In the genomic region with DNA sequence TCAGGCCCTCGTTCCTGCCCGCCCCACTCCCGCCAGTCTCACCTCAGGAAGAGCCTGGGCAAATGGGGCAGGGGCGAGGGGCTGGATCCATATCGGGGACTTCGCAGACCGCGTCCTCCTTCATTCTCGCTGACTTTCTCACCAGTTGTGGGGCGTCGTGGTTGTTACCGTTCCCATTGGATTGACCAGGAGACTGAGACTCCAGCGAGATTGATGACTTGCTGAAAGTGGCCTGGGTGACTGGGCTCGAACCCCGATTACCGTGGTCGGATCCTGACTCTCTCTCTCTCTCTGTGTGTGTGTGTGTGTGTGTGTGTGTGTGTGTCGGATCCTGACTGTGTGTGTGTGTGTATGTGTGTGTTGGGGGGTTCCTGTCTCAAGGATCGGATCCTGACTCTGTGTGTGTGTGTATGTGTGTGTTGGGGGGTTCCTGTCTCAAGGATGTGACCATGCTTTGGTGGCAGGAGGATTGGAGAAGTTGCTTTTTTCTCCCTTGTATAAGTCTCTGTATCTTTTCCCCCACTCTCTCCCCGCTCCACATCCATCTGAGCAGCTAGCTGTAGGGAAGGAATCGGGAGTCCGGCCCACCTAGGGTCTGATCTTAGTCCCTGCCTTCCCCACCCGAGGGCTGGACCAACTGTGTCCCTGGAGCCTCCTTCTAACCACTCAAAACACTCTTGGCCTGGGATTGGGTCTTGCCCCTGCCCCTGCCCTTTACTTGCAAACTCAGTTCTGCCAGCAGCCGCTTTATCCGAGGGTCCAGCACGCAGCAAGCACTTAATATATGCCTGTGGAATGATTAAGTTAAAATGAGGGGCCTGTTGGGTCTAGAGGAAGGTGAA, we compare ENCODE assay signal across 1 cellular context.
TF ChIP-seq lines count a peak whose summit lies in the region.

No MANE protein-coding gene starts in this region.

TF ChIP-seq in K562, 482 proteins besides CTCF, POLR2A, EP300 and RAD21 (continued from another document and continues in another):
- TF ChIP-seq, protein P1, sequence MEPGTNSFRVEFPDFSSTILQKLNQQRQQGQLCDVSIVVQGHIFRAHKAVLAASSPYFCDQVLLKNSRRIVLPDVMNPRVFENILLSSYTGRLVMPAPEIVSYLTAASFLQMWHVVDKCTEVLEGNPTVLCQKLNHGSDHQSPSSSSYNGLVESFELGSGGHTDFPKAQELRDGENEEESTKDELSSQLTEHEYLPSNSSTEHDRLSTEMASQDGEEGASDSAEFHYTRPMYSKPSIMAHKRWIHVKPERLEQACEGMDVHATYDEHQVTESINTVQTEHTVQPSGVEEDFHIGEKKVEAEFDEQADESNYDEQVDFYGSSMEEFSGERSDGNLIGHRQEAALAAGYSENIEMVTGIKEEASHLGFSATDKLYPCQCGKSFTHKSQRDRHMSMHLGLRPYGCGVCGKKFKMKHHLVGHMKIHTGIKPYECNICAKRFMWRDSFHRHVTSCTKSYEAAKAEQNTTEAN (CRISPR knock-in tag; IDR thresholded peaks at IDR 0.05), result 0 out of 2 replicates have a peak, but pooled peaks have one; percentile 27
- no peak for TF ChIP-seq NR3C1 (CRISPR knock-in tag; IDR thresholded peaks at IDR 0.05)
- TF ChIP-seq, protein P2, sequence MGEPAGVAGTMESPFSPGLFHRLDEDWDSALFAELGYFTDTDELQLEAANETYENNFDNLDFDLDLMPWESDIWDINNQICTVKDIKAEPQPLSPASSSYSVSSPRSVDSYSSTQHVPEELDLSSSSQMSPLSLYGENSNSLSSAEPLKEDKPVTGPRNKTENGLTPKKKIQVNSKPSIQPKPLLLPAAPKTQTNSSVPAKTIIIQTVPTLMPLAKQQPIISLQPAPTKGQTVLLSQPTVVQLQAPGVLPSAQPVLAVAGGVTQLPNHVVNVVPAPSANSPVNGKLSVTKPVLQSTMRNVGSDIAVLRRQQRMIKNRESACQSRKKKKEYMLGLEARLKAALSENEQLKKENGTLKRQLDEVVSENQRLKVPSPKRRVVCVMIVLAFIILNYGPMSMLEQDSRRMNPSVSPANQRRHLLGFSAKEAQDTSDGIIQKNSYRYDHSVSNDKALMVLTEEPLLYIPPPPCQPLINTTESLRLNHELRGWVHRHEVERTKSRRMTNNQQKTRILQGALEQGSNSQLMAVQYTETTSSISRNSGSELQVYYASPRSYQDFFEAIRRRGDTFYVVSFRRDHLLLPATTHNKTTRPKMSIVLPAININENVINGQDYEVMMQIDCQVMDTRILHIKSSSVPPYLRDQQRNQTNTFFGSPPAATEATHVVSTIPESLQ (CRISPR knock-in tag; IDR thresholded peaks at IDR 0.05), result no peak
- TF ChIP-seq ZNF146 (CRISPR knock-in tag; IDR thresholded peaks at IDR 0.05; ENCODE audit: unreplicated experiment), result no peak
- TF ChIP-seq, protein P3, sequence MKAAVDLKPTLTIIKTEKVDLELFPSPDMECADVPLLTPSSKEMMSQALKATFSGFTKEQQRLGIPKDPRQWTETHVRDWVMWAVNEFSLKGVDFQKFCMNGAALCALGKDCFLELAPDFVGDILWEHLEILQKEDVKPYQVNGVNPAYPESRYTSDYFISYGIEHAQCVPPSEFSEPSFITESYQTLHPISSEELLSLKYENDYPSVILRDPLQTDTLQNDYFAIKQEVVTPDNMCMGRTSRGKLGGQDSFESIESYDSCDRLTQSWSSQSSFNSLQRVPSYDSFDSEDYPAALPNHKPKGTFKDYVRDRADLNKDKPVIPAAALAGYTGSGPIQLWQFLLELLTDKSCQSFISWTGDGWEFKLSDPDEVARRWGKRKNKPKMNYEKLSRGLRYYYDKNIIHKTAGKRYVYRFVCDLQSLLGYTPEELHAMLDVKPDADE (conservative IDR thresholded peaks at IDR 0.05; ENCODE audit: control insufficient read depth, low read depth, low read length), result no peak
- no peak for TF ChIP-seq ZNF324 (CRISPR knock-in tag; IDR thresholded peaks at IDR 0.05)
- TF ChIP-seq, protein P4, sequence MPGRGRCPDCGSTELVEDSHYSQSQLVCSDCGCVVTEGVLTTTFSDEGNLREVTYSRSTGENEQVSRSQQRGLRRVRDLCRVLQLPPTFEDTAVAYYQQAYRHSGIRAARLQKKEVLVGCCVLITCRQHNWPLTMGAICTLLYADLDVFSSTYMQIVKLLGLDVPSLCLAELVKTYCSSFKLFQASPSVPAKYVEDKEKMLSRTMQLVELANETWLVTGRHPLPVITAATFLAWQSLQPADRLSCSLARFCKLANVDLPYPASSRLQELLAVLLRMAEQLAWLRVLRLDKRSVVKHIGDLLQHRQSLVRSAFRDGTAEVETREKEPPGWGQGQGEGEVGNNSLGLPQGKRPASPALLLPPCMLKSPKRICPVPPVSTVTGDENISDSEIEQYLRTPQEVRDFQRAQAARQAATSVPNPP (IDR thresholded peaks at IDR 0.05; ENCODE audit: borderline replicate concordance, insufficient read depth, insufficient read length), result no peak
- TF ChIP-seq BCOR (IDR thresholded peaks at IDR 0.05), result peak; percentile 98
- TF ChIP-seq SMARCE1 (IDR thresholded peaks at IDR 0.05), result peak; percentile 56; the same call in 1 of the 2 replicates
- no peak; the same call in 1 of the 2 replicates for TF ChIP-seq TRIM28 (IDR thresholded peaks at IDR 0.05)
- TF ChIP-seq FOXA3 (CRISPR knock-in tag; conservative IDR thresholded peaks at IDR 0.05 in 1 of 2, IDR thresholded peaks at IDR 0.05 in 1 of 2), result no peak
- TF ChIP-seq HDAC1 (IDR thresholded peaks at IDR 0.05), result peak in 1 of 2 experiments; percentile 74; a peak in 2 of 4 replicates
- peak; percentile 96 for TF ChIP-seq SMARCA5 (IDR thresholded peaks at IDR 0.05)
- no peak for TF ChIP-seq ESRRA (IDR thresholded peaks at IDR 0.05; ENCODE audit: borderline replicate concordance, low read depth)
- no peak for TF ChIP-seq MTA3 (IDR thresholded peaks at IDR 0.05; ENCODE audit: borderline replicate concordance)
- TF ChIP-seq, protein P5, sequence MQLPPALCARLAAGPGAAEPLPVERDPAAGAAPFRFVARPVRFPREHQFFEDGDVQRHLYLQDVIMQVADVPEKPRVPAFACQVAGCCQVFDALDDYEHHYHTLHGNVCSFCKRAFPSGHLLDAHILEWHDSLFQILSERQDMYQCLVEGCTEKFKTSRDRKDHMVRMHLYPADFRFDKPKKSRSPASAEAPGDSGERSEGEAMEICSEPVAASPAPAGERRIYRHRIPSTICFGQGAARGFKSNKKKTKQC (CRISPR knock-in tag; IDR thresholded peaks at IDR 0.05), result no peak
- no peak for TF ChIP-seq SAFB (IDR thresholded peaks at IDR 0.05; ENCODE audit: borderline replicate concordance, low read depth, low read length)
- TF ChIP-seq LARP7 (IDR thresholded peaks at IDR 0.05), result peak; percentile 77; the same call in 1 of the 2 replicates
- no peak for TF ChIP-seq STAG1 (CRISPR knock-in tag; IDR thresholded peaks at IDR 0.05; ENCODE audit: borderline replicate concordance)
- no peak for TF ChIP-seq KLF1 (tag; IDR thresholded peaks at IDR 0.05)
- TF ChIP-seq TEAD1 (CRISPR knock-in tag; IDR thresholded peaks at IDR 0.05), result no peak
- no peak for TF ChIP-seq ELF1 (tag; IDR thresholded peaks at IDR 0.05)
- 0 out of 2 replicates have a peak, but pooled peaks have one; percentile 17 for TF ChIP-seq ADNP (tag; IDR thresholded peaks at IDR 0.05)
- TF ChIP-seq, protein P6, sequence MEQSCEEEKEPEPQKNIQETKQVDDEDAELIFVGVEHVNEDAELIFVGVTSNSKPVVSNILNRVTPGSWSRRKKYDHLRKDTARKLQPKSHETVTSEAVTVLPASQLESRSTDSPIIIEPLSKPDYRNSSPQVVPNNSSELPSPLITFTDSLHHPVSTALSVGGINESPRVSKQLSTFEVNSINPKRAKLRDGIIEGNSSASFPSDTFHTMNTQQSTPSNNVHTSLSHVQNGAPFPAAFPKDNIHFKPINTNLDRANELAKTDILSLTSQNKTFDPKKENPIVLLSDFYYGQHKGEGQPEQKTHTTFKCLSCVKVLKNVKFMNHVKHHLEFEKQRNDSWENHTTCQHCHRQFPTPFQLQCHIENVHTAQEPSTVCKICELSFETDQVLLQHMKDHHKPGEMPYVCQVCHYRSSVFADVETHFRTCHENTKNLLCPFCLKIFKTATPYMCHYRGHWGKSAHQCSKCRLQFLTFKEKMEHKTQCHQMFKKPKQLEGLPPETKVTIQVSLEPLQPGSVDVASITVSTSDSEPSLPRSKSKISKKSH (CRISPR knock-in tag; IDR thresholded peaks at IDR 0.05), result no peak
- TF ChIP-seq ARID1B (IDR thresholded peaks at IDR 0.05), result peak; percentile 67
- peak in 1 of 2 experiments; percentile 70; a peak in 1 of 3 replicates for TF ChIP-seq CBX3 (IDR thresholded peaks at IDR 0.05; ENCODE audit: borderline replicate concordance in 1 of 2, low read length in 2 of 2)
- 0 out of 4 replicates have a peak, but pooled peaks of 1 of the 2 experiments have one; percentile 13 for TF ChIP-seq TRIM24 (IDR thresholded peaks at IDR 0.05)
- TF ChIP-seq, protein P7, sequence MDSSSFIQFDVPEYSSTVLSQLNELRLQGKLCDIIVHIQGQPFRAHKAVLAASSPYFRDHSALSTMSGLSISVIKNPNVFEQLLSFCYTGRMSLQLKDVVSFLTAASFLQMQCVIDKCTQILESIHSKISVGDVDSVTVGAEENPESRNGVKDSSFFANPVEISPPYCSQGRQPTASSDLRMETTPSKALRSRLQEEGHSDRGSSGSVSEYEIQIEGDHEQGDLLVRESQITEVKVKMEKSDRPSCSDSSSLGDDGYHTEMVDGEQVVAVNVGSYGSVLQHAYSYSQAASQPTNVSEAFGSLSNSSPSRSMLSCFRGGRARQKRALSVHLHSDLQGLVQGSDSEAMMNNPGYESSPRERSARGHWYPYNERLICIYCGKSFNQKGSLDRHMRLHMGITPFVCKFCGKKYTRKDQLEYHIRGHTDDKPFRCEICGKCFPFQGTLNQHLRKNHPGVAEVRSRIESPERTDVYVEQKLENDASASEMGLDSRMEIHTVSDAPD (CRISPR knock-in tag; IDR thresholded peaks at IDR 0.05), result no peak
- no peak for TF ChIP-seq ZBTB1 (CRISPR knock-in tag; IDR thresholded peaks at IDR 0.05; ENCODE audit: borderline replicate concordance, low read depth)
- no peak for TF ChIP-seq ZNF436 (CRISPR knock-in tag; IDR thresholded peaks at IDR 0.05)
- no peak for TF ChIP-seq ZNF311 (CRISPR knock-in tag; IDR thresholded peaks at IDR 0.05)
- no peak for TF ChIP-seq KAT8 (IDR thresholded peaks at IDR 0.05; ENCODE audit: low read depth)
- TF ChIP-seq, protein P8, sequence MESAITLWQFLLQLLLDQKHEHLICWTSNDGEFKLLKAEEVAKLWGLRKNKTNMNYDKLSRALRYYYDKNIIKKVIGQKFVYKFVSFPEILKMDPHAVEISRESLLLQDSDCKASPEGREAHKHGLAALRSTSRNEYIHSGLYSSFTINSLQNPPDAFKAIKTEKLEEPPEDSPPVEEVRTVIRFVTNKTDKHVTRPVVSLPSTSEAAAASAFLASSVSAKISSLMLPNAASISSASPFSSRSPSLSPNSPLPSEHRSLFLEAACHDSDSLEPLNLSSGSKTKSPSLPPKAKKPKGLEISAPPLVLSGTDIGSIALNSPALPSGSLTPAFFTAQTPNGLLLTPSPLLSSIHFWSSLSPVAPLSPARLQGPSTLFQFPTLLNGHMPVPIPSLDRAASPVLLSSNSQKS (CRISPR knock-in tag; IDR thresholded peaks at IDR 0.05), result no peak
- TF ChIP-seq STAT5A (IDR thresholded peaks at IDR 0.05; ENCODE audit: borderline replicate concordance, low read length), result no peak
- TF ChIP-seq, protein P9, sequence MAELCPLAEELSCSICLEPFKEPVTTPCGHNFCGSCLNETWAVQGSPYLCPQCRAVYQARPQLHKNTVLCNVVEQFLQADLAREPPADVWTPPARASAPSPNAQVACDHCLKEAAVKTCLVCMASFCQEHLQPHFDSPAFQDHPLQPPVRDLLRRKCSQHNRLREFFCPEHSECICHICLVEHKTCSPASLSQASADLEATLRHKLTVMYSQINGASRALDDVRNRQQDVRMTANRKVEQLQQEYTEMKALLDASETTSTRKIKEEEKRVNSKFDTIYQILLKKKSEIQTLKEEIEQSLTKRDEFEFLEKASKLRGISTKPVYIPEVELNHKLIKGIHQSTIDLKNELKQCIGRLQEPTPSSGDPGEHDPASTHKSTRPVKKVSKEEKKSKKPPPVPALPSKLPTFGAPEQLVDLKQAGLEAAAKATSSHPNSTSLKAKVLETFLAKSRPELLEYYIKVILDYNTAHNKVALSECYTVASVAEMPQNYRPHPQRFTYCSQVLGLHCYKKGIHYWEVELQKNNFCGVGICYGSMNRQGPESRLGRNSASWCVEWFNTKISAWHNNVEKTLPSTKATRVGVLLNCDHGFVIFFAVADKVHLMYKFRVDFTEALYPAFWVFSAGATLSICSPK (IDR thresholded peaks at IDR 0.05; ENCODE audit: borderline replicate concordance), result 0 out of 2 replicates have a peak, but pooled peaks have one; percentile 79
- 0 out of 2 replicates have a peak, but pooled peaks have one; percentile 70 for TF ChIP-seq FOXP1 (CRISPR knock-in tag; IDR thresholded peaks at IDR 0.05)
- no peak for TF ChIP-seq ZNF121 (CRISPR knock-in tag; conservative IDR thresholded peaks at IDR 0.05)
- no peak for TF ChIP-seq CREB1 (IDR thresholded peaks at IDR 0.05)
- no peak for TF ChIP-seq CREB1 (CRISPR knock-in tag; IDR thresholded peaks at IDR 0.05)
- no peak for TF ChIP-seq TCF7L2 (IDR thresholded peaks at IDR 0.05; ENCODE audit: low read depth, low read length)
- no peak for TF ChIP-seq NFE2L1 (tag; IDR thresholded peaks at IDR 0.05; ENCODE audit: borderline replicate concordance, low read depth)
